ENCODE assay signal across 14 cellular contexts in genomic region chr7:44063894-44064651, GRCh38. TPM values are rescaled to one million over a fixed set of nuclear protein-coding genes. Genes with fewer than 3 reads are reported as not detected.
DNase-seq lines count a peak whose midpoint lies in the region; ATAC-seq and TF ChIP-seq lines count a peak whose summit lies in the region.
"Had no signal": no experiment of that assay in that cellular context is flagged by ENCODE, and none has a peak within 500 bp of the region (broad histone marks: within the 10 kb centered on the region; RNA-seq: fewer than 3 reads in every experiment).

No MANE protein-coding gene starts in this region.

- peak overlapping the region; percentile 50 for H3K27ac Mint-ChIP-seq in activated B cell treated with CpG ODN at 0.5 μM for 24 hours
- H3K27ac Mint-ChIP-seq in stimulated activated naive B cell treated with anti-CD40 and anti-IgM and Interleukin-4, amounts not matched to agents 10 μg/mL and 1 μg/mL and 100 μg/mL, for 72 hours: peak overlapping the region; percentile 85
- H3K27ac Mint-ChIP-seq: activated naive CD8-positive, alpha-beta T cell; nephron had no signal

- peaks cover 42% of the 10 kb centered on the region for H3K36me3 Mint-ChIP-seq in activated B cell treated with CpG ODN at 0.5 μM for 24 hours (ENCODE audit: low read depth)
- peaks cover 32 to 62% of the 10 kb centered on the region in 2 donors for H3K36me3 Mint-ChIP-seq in stimulated activated naive B cell treated with anti-CD40 and anti-IgM and Interleukin-4, amounts not matched to agents 10 μg/mL and 1 μg/mL and 100 μg/mL, for 72 hours
- H3K36me3 Mint-ChIP-seq: activated naive CD8-positive, alpha-beta T cell had no signal

- H3K36me3 ChIP-seq in iPS-20b (ENCODE audit: insufficient read depth, low read depth, low read length): peaks cover 32% of the 10 kb centered on the region

- intact Hi-C loops in activated B cell treated with CpG ODN at 0.5 μM for 24 hours (cut with micrococcal nuclease): no loop called here

- POLR2A ChIA-PET in activated B cell treated with CpG ODN at 0.5 μM for 24 hours (lab: Charles Lee): interaction anchor here (0.7 to 6.0 kb wide), 2 partner anchors 17 to 18 kb away, joined by 9 to 55 read pairs; partner anchors contain the start of gene DBNL

- peaks cover 13% of the 10 kb centered on the region; the same call in 1 of the 2 replicates for H3K4me1 ChIP-seq in iPS-20b (ENCODE audit: insufficient read depth, low read length)

- H3K9me3 ChIP-seq in iPS-20b (ENCODE audit: insufficient read depth, low read depth, low read length): no peaks in the 10 kb centered on the region

- H3K27me3 Mint-ChIP-seq in activated B cell treated with CpG ODN at 0.5 μM for 24 hours: no peaks in the 10 kb centered on the region
- no peaks in the 10 kb centered on the region for H3K27me3 Mint-ChIP-seq in stimulated activated naive B cell treated with anti-CD40 and anti-IgM and Interleukin-4, amounts not matched to agents 10 μg/mL and 1 μg/mL and 100 μg/mL, for 72 hours
- H3K27me3 Mint-ChIP-seq: activated naive CD8-positive, alpha-beta T cell had no signal

- CTCF ChIA-PET in activated B cell treated with CpG ODN at 0.5 μM for 24 hours (lab: Charles Lee): no interaction called here

- H3K4me1 Mint-ChIP-seq in activated B cell treated with CpG ODN at 0.5 μM for 24 hours: peaks cover 68% of the 10 kb centered on the region
- peaks cover 52 to 98% of the 10 kb centered on the region in 2 donors for H3K4me1 Mint-ChIP-seq in stimulated activated naive B cell treated with anti-CD40 and anti-IgM and Interleukin-4, amounts not matched to agents 10 μg/mL and 1 μg/mL and 100 μg/mL, for 72 hours

- H3K9me3 Mint-ChIP-seq in activated B cell treated with CpG ODN at 0.5 μM for 24 hours: no peaks in the 10 kb centered on the region
- no peaks in the 10 kb centered on the region for H3K9me3 Mint-ChIP-seq in stimulated activated naive B cell treated with anti-CD40 and anti-IgM and Interleukin-4, amounts not matched to agents 10 μg/mL and 1 μg/mL and 100 μg/mL, for 72 hours
- H3K9me3 Mint-ChIP-seq: nephron had no signal

- no peak overlapping the region; the same call in 1 of the 2 replicates for H3K9ac ChIP-seq in iPS-20b (ENCODE audit: low read depth, low read length)

- ATAC-seq in activated B cell treated with CpG ODN at 0.5 μM for 24 hours (ENCODE audit: low read depth): no peak
- ATAC-seq in stimulated activated naive B cell treated with anti-CD40 and anti-IgM and Interleukin-4, amounts not matched to agents 10 μg/mL and 1 μg/mL and 100 μg/mL, for 72 hours (replicated peaks): no peak
- no peak for ATAC-seq in GM18520 (IDR thresholded peaks at IDR 0.05; ENCODE audit: unreplicated experiment)

- DNase-seq in activated CD8-positive, alpha-beta memory T cell treated with anti-CD3 and anti-CD28 coated beads, Interleukin-2, amount 50 U/mL, for 4 hours: peak; percentile 15
- DNase-seq in activated CD8-positive, alpha-beta memory T cell treated with anti-CD3 and anti-CD28 coated beads for 24 hours: no peak
- DNase-seq in activated B cell treated with CpG ODN at 0.5 μM for 24 hours: peak; percentile 12
- no peak for DNase-seq in stimulated activated naive B cell treated with anti-CD40 and anti-IgM and Interleukin-4, amounts not matched to agents 10 μg/mL and 1 μg/mL and 100 μg/mL, for 72 hours
- no peak for DNase-seq in SW 1271 (lab: John Stamatoyannopoulos, UW)
- no peak for DNase-seq in NCI-H187 (lab: John Stamatoyannopoulos, UW)
- DNase-seq: activated CD4-positive, alpha-beta T cell treated with anti-CD3 and anti-CD28 coated beads, Interleukin-2, amount 50 U/mL, for 1 hour; effector CD4-positive, alpha-beta T cell; SIG-M5; stimulated activated naive CD4-positive, alpha-beta T cell had no signal

- peak overlapping the region; percentile 46; the same call in 1 of the 2 replicates for H3K4me3 ChIP-seq in iPS-20b (ENCODE audit: low read length)

- peaks cover 24% of the 10 kb centered on the region; the same call in 1 of the 2 replicates for H3K27me3 ChIP-seq in iPS-20b (ENCODE audit: insufficient read depth, low read length)

- TF ChIP-seq CTCF in activated B cell treated with CpG ODN at 0.5 μM for 24 hours (IDR thresholded peaks at IDR 0.05): no peak

- H3K27ac ChIP-seq in iPS-20b (ENCODE audit: low read length): no peak overlapping the region

- no peak overlapping the region for H3K4me3 Mint-ChIP-seq in activated B cell treated with CpG ODN at 0.5 μM for 24 hours
- H3K4me3 Mint-ChIP-seq in stimulated activated naive B cell treated with anti-CD40 and anti-IgM and Interleukin-4, amounts not matched to agents 10 μg/mL and 1 μg/mL and 100 μg/mL, for 72 hours: no peak overlapping the region
- H3K4me3 Mint-ChIP-seq: activated naive CD8-positive, alpha-beta T cell; nephron had no signal

RNA-seq across cellular contexts. Expression of gene PGAM2, which starts 1.3 kb away (rescaled TPM):
- total RNA-seq in activated B cell treated with CpG ODN at 0.5 μM for 24 hours: 1.1 and 1.2 TPM in 2 replicates

RNA-seq across cellular contexts. Expression of gene POLM, which starts 18.3 kb away (rescaled TPM):
- 53.0 and 69.7 TPM in 2 replicates for total RNA-seq in activated B cell treated with CpG ODN at 0.5 μM for 24 hours

RNA-seq across cellular contexts. Expression of gene DBNL, which starts 19.6 kb away (rescaled TPM):
- 198 and 210 TPM in 2 replicates for total RNA-seq in activated B cell treated with CpG ODN at 0.5 μM for 24 hours

RNA-seq across cellular contexts. Expression of gene AEBP1, which starts 40.1 kb away (rescaled TPM):
- total RNA-seq in activated B cell treated with CpG ODN at 0.5 μM for 24 hours: 17.4 and 21.7 TPM in 2 replicates

RNA-seq across cellular contexts. Expression of gene POLD2, which starts 59.3 kb away (rescaled TPM):
- 146 and 147 TPM in 2 replicates for total RNA-seq in activated B cell treated with CpG ODN at 0.5 μM for 24 hours

Comparison
In these comparisons a context has a peak if more than half of its experiments do, and no peak if none do; other contexts are left out.
1. DNase-seq: peak in activated CD8-positive, alpha-beta memory T cell treated with anti-CD3 and anti-CD28 coated beads, Interleukin-2, amount 50 U/mL, for 4 hours (single experiment) and activated B cell treated with CpG ODN at 0.5 μM for 24 hours (single experiment); none in activated CD8-positive, alpha-beta memory T cell treated with anti-CD3 and anti-CD28 coated beads for 24 hours (single experiment), stimulated activated naive B cell treated with anti-CD40 and anti-IgM and Interleukin-4, amounts not matched to agents 10 μg/mL and 1 μg/mL and 100 μg/mL, for 72 hours (single experiment), SW 1271 (0 of 2) and NCI-H187 (0 of 2).